19 cellular contexts compared by ENCODE assay signal in the genomic region with DNA sequence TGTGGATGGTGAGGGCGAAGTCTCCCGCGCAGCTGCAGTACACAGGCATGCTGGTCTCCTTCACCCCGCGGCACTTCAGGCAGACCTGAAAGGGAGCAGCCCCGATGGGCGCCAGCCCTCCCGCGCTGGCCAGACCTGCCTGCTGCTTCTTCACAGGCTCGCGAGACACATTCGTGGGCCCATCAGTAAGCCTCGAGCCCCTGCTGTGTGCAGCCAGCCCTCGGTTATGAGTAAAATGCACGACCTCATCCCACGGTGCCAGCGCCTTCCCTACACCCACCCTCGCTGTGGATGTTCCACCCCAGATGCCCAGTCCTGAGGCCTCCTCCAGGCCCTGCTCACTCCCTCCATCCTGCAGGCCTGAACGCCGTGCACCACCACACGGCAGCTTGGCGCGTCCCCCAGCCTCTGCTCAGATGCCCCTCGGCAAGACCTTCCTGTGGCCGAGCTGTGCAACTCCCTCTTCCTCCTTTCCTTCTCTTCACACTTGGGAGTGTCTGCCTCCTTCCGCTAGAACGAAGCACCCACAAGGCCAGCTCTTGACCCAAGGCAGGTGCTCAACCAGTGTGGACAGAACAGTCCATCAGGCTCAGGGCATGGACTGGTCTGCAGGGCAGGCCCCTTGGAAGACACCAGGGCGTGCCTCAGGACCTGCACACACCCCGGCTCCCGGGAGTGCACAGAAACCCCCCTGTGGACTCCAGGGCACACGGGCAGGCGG. TPM values are rescaled to one million over a fixed set of nuclear protein-coding genes. Genes with fewer than 3 reads are reported as not detected.
DNase-seq lines count a peak whose midpoint lies in the region; ATAC-seq and TF ChIP-seq lines count a peak whose summit lies in the region.
"Had no signal": no experiment of that assay in that cellular context is flagged by ENCODE, and none has a peak within 500 bp of the region (broad histone marks: within the 10 kb centered on the region; RNA-seq: fewer than 3 reads in every experiment).

No MANE protein-coding gene starts in this region.

- 91% methylated on average over 23 of the region's 32 CpGs; no CpG with 5 or more reads in 1 of the 2 experiments for WGBS in IMR-90 (ENCODE audit: extremely low coverage in 2 of 2, insufficient read length in 1 of 2), 2 experiments
- 93 to 96% methylated on average over 23 to 32 of the region's 32 CpGs for whole genome bisulfite sequencing in endodermal cell (ENCODE audit: insufficient coverage in 1 of 2, insufficient read length in 1 of 2), 2 experiments
- no CpG with 5 or more reads among the region's 32 CpGs for WGBS in neuronal stem cell (ENCODE audit: extremely low coverage in 2 of 2, insufficient read length in 2 of 2, insufficient replicate concordance in 1 of 2), 2 donors

- H2BK120ac ChIP-seq in IMR-90 (ENCODE audit: low read depth, low read length) = no peak overlapping the region
- no peak overlapping the region for H2BK120ac ChIP-seq in neuronal stem cell (ENCODE audit: low read depth, low read length)

- peaks cover 11% of the 10 kb centered on the region for H3K36me3 ChIP-seq in IMR-90 (ENCODE audit: control insufficient read depth, insufficient read depth, low read length)
- peaks cover 46% of the 10 kb centered on the region for H3K36me3 ChIP-seq in endodermal cell (ENCODE audit: control insufficient read depth, insufficient read depth, low read length)
- H3K36me3 ChIP-seq in neuronal stem cell (replicated peaks in 1 of 2; ENCODE audit: control insufficient read depth in 2 of 2, insufficient read depth in 2 of 2, low read length in 2 of 2) = peaks cover 32 to 67% of the 10 kb centered on the region in 2 donors

- H3K18ac ChIP-seq in IMR-90 (ENCODE audit: low read depth, low read length) = no peak overlapping the region
- no peak overlapping the region for H3K18ac ChIP-seq in neuronal stem cell (ENCODE audit: low read length)

- no peak overlapping the region for H2AK5ac ChIP-seq in IMR-90 (ENCODE audit: low read depth, low read length)
- no peak overlapping the region for H2AK5ac ChIP-seq in neuronal stem cell (ENCODE audit: low read depth, low read length)

- no peak overlapping the region for H2BK15ac ChIP-seq in IMR-90 (ENCODE audit: low read depth, low read length)
- H2BK15ac ChIP-seq in neuronal stem cell (ENCODE audit: low read length) = no peak overlapping the region

- H3K4me3 Mint-ChIP-seq in T-helper 17 cell = no peak overlapping the region
- no peak overlapping the region for H3K4me3 Mint-ChIP-seq in endodermal cell
- no peak overlapping the region for H3K4me3 Mint-ChIP-seq in effector memory CD8-positive, alpha-beta T cell
- no peak overlapping the region for H3K4me3 Mint-ChIP-seq in activated CD4-positive, alpha-beta T cell treated with anti-CD3 and anti-CD28 coated beads, Interleukin-2, amount 10 ng/mL, durations not matched to agents 7 days and 5 days
- H3K4me3 Mint-ChIP-seq: CD14-positive monocyte; CD8-positive, alpha-beta T cell had no signal

- H2AFZ ChIP-seq in IMR-90 (replicated peaks; ENCODE audit: low read length, poor library complexity) = no peak overlapping the region
- H2AFZ ChIP-seq in neuronal stem cell (ENCODE audit: low read length) = no peak overlapping the region

- H4K5ac ChIP-seq in IMR-90 (ENCODE audit: low read depth, low read length) = no peak overlapping the region

- H3K27ac ChIP-seq in IMR-90 (ENCODE audit: insufficient read depth, low read length) (no peak overlapping the region), endodermal cell (ENCODE audit: low read depth, low read length) (no peak overlapping the region), neuronal stem cell (replicated peaks; ENCODE audit: low read length) (no peak overlapping the region)
- H3K27ac ChIP-seq: A549, HL-60 had no signal

- H3K4ac ChIP-seq in IMR-90 (ENCODE audit: low read depth, low read length) (no peak overlapping the region), neuronal stem cell (ENCODE audit: low read length) (no peak overlapping the region)

- H2BK20ac ChIP-seq in IMR-90 (ENCODE audit: low read depth, low read length) = no peak overlapping the region

- TF ChIP-seq CTCF in IMR-90 (conservative IDR thresholded peaks at IDR 0.05; ENCODE audit: low read depth, low read length) (no peak), endodermal cell (conservative IDR thresholded peaks at IDR 0.05) (no peak)

- no peak overlapping the region for H3K9ac ChIP-seq in IMR-90 (ENCODE audit: low read depth, low read length)
- H3K9ac ChIP-seq in endodermal cell (ENCODE audit: extremely low read depth, low read length, poor library complexity, severe bottlenecking) = no peak overlapping the region
- H3K9ac ChIP-seq in neuronal stem cell (ENCODE audit: low read depth, low read length, poor library complexity) = peak overlapping the region; percentile 30

- peak overlapping the region; percentile 55 for H2AK9ac ChIP-seq in IMR-90 (replicated peaks; ENCODE audit: low read depth, low read length, poor library complexity)

- H3K4me1 Mint-ChIP-seq in T-helper 17 cell = peaks cover 15% of the 10 kb centered on the region
- no peaks in the 10 kb centered on the region for H3K4me1 Mint-ChIP-seq in endodermal cell
- peaks cover 4 to 7% of the 10 kb centered on the region in 2 donors for H3K4me1 Mint-ChIP-seq in effector memory CD8-positive, alpha-beta T cell (ENCODE audit: low read depth in 2 of 2)
- H3K4me1 Mint-ChIP-seq in activated CD4-positive, alpha-beta T cell treated with anti-CD3 and anti-CD28 coated beads, Interleukin-2, amount 10 ng/mL, durations not matched to agents 7 days and 5 days = peaks cover 7% of the 10 kb centered on the region
- H3K4me1 Mint-ChIP-seq: CD14-positive monocyte had no signal

- intact Hi-C loops in IMR-90 (cut with micrococcal nuclease) = no loop called here

- BruUV-seq in IMR-90 (replicated peaks; lab: Mats Ljungman, UMichigan) = no TSS peak

- H3K23ac ChIP-seq in IMR-90 (ENCODE audit: low read depth, low read length) (no peak overlapping the region), neuronal stem cell (ENCODE audit: low read depth, low read length, poor library complexity) (no peak overlapping the region)

- peaks cover 12% of the 10 kb centered on the region for H3K4me1 ChIP-seq in IMR-90 (ENCODE audit: control insufficient read depth, insufficient read depth, low read length)
- H3K4me1 ChIP-seq in endodermal cell (ENCODE audit: control insufficient read depth, insufficient read depth, low read length) = no peaks in the 10 kb centered on the region
- H3K4me1 ChIP-seq in neuronal stem cell (ENCODE audit: control insufficient read depth in 2 of 2, insufficient read depth in 1 of 2, low read depth in 1 of 2, low read length in 2 of 2) = peaks cover 5 to 6% of the 10 kb centered on the region in 2 donors
- H3K4me1 ChIP-seq: A549 had no signal

- in situ Hi-C loops in IMR-90 (cut with MboI; ENCODE audit: low sequenced_read_pairs) = no loop called here

- peaks cover 7% of the 10 kb centered on the region; the same call in 1 of the 2 replicates for H3K9me1 ChIP-seq in IMR-90 (ENCODE audit: insufficient read depth, low read length)

- no peak overlapping the region for H3K14ac ChIP-seq in IMR-90 (replicated peaks; ENCODE audit: low read depth, low read length)
- H3K14ac ChIP-seq in neuronal stem cell (ENCODE audit: low read length) = no peak overlapping the region

- no peak overlapping the region for H3K56ac ChIP-seq in IMR-90 (ENCODE audit: extremely low read depth, insufficient read depth, low read length)

- no peak for TF ChIP-seq RAD21 in IMR-90 (IDR thresholded peaks at IDR 0.05; ENCODE audit: low read length)

- no peak for ATAC-seq in IMR-90 (ENCODE audit: low read depth)
- no peak for ATAC-seq in T-helper 17 cell
- no peak for ATAC-seq in effector memory CD8-positive, alpha-beta T cell (replicated peaks)
- ATAC-seq in SK-N-SH treated with all-trans-retinoic acid at 6 μM for 48 hours = no peak
- ATAC-seq: A549; CD8-positive, alpha-beta T cell had no signal

- H2BK12ac ChIP-seq in neuronal stem cell (ENCODE audit: low read length) = no peak overlapping the region

- peaks cover 2% of the 10 kb centered on the region; the same call in 1 of the 2 replicates for H3K27me3 ChIP-seq in IMR-90 (ENCODE audit: control insufficient read depth, insufficient read depth, low read length)
- peaks cover 8% of the 10 kb centered on the region for H3K27me3 ChIP-seq in endodermal cell (ENCODE audit: control insufficient read depth, insufficient read depth, low read length, poor library complexity, severe bottlenecking)
- H3K27me3 ChIP-seq in neuronal stem cell (ENCODE audit: control insufficient read depth in 3 of 3, insufficient read depth in 3 of 3, low read depth in 1 of 3, low read length in 3 of 3) = peaks cover 0 to 11% (median 5%) of the 10 kb centered on the region in 3 experiments

- H3K4me3 ChIP-seq in IMR-90 (ENCODE audit: insufficient read depth, low read depth, low read length) (no peak overlapping the region), endodermal cell (ENCODE audit: low read length) (no peak overlapping the region), neuronal stem cell (ENCODE audit: low read length in 2 of 2) (no peak overlapping the region)
- H3K4me3 ChIP-seq: A549 had no signal

- no peak overlapping the region for H2BK5ac ChIP-seq in IMR-90 (ENCODE audit: low read depth, low read length, poor library complexity, severe bottlenecking)
- no peak overlapping the region for H2BK5ac ChIP-seq in neuronal stem cell (ENCODE audit: low read length)

- H3K9me3 Mint-ChIP-seq in endodermal cell = no peaks in the 10 kb centered on the region
- H3K9me3 Mint-ChIP-seq in effector memory CD8-positive, alpha-beta T cell = no peaks in the 10 kb centered on the region
- no peaks in the 10 kb centered on the region for H3K9me3 Mint-ChIP-seq in activated CD4-positive, alpha-beta T cell treated with anti-CD3 and anti-CD28 coated beads, Interleukin-2, amount 10 ng/mL, durations not matched to agents 7 days and 5 days
- H3K9me3 Mint-ChIP-seq: CD8-positive, alpha-beta T cell had no signal

- H3K9me3 ChIP-seq in IMR-90 (ENCODE audit: control insufficient read depth, insufficient read depth, low read length) = no peaks in the 10 kb centered on the region
- no peaks in the 10 kb centered on the region for H3K9me3 ChIP-seq in T-helper 17 cell (ENCODE audit: control insufficient read depth, low read length, poor library complexity, severe bottlenecking)
- no peaks in the 10 kb centered on the region for H3K9me3 ChIP-seq in endodermal cell (ENCODE audit: control insufficient read depth, low read length)
- H3K9me3 ChIP-seq in neuronal stem cell (replicated peaks in 1 of 2; ENCODE audit: control insufficient read depth in 2 of 2, insufficient read depth in 1 of 2, low read depth in 1 of 2, low read length in 2 of 2) = no peaks in the 10 kb centered on the region
- H3K9me3 ChIP-seq: A549 had no signal

- dilution Hi-C loops in IMR-90 (cut with HindIII; ENCODE audit: low sequenced_read_pairs, unreplicated experiment) = no loop called here

- H3K79me1 ChIP-seq in IMR-90 (ENCODE audit: low read depth in 1 of 2, low read length in 2 of 2) (no peaks in the 10 kb centered on the region; a peak in 1 of 4 replicates), neuronal stem cell (ENCODE audit: low read depth, low read length) (no peaks in the 10 kb centered on the region)

- H4K91ac ChIP-seq in IMR-90 (ENCODE audit: insufficient read depth, low read depth, low read length) (no peak overlapping the region), neuronal stem cell (ENCODE audit: low read depth, low read length, poor library complexity) (no peak overlapping the region)

- no peaks in the 10 kb centered on the region; the same call in 1 of the 2 replicates for H4K20me1 ChIP-seq in IMR-90 (ENCODE audit: insufficient read depth, low read length)

- peaks cover 6% of the 10 kb centered on the region for H3K36me3 Mint-ChIP-seq in T-helper 17 cell (ENCODE audit: low read depth)
- peaks cover 42% of the 10 kb centered on the region for H3K36me3 Mint-ChIP-seq in endodermal cell (ENCODE audit: low read depth)
- no peaks in the 10 kb centered on the region for H3K36me3 Mint-ChIP-seq in effector memory CD8-positive, alpha-beta T cell (ENCODE audit: insufficient read depth)
- H3K36me3 Mint-ChIP-seq in activated CD4-positive, alpha-beta T cell treated with anti-CD3 and anti-CD28 coated beads, Interleukin-2, amount 10 ng/mL, durations not matched to agents 7 days and 5 days (ENCODE audit: low read depth) = peaks cover 22% of the 10 kb centered on the region

- POLR2A ChIA-PET in IMR-90 (lab: Charles Lee; ENCODE audit: unreplicated experiment) = no interaction called here
- POLR2A ChIA-PET in activated CD4-positive, alpha-beta T cell treated with anti-CD3 and anti-CD28 coated beads, Interleukin-2, amount 10 ng/mL, durations not matched to agents 7 days and 5 days (lab: Charles Lee) = no interaction called here

- H3K27ac Mint-ChIP-seq in T-helper 17 cell (peak overlapping the region; percentile 34), endodermal cell (peak overlapping the region; percentile 39)
- peak overlapping the region in 1 of 2 donors; percentile 68 for H3K27ac Mint-ChIP-seq in effector memory CD8-positive, alpha-beta T cell
- no peak overlapping the region for H3K27ac Mint-ChIP-seq in activated CD4-positive, alpha-beta T cell treated with anti-CD3 and anti-CD28 coated beads, Interleukin-2, amount 10 ng/mL, durations not matched to agents 7 days and 5 days
- H3K27ac Mint-ChIP-seq: CD14-positive monocyte; CD8-positive, alpha-beta T cell had no signal

- H3K4me2 ChIP-seq in IMR-90 (ENCODE audit: low read depth, low read length) = no peak overlapping the region
- no peak overlapping the region for H3K4me2 ChIP-seq in neuronal stem cell (ENCODE audit: insufficient read depth, low read length, poor library complexity, severe bottlenecking)
- H3K4me2 ChIP-seq: A549 had no signal

- H3K27me3 Mint-ChIP-seq in T-helper 17 cell (no peaks in the 10 kb centered on the region), endodermal cell (ENCODE audit: insufficient read depth) (peaks cover 12% of the 10 kb centered on the region)
- H3K27me3 Mint-ChIP-seq in effector memory CD8-positive, alpha-beta T cell = no peaks in the 10 kb centered on the region
- H3K27me3 Mint-ChIP-seq in activated CD4-positive, alpha-beta T cell treated with anti-CD3 and anti-CD28 coated beads, Interleukin-2, amount 10 ng/mL, durations not matched to agents 7 days and 5 days = peaks cover 3% of the 10 kb centered on the region

- DNase-seq in IMR-90 (no peak), T-helper 17 cell (no peak), endodermal cell (no peak), neuronal stem cell (ENCODE audit: low spot score) (no peak), NCI-H748 treated with DMSO at 0.1 percent for 48 hours (lab: John Stamatoyannopoulos, UW) (no peak)
- no peak for DNase-seq in effector memory CD8-positive, alpha-beta T cell
- DNase-seq in activated CD4-positive, alpha-beta T cell treated with anti-CD3 and anti-CD28 coated beads, Interleukin-2, amount 10 ng/mL, durations not matched to agents 7 days and 5 days = no peak
- DNase-seq: CD8-positive, alpha-beta T cell; COR-L47; DND-41; GDM1; HCEC 1CT had no signal

- H4K8ac ChIP-seq in IMR-90 (ENCODE audit: low read depth in 2 of 2, low read length in 2 of 2) (no peak overlapping the region), neuronal stem cell (ENCODE audit: low read depth, low read length) (no peak overlapping the region)

- TF ChIP-seq POLR2A in IMR-90 (IDR thresholded peaks at IDR 0.05; ENCODE audit: low read depth, low read length) = no peak

- CTCF ChIA-PET in IMR-90 (lab: Yijun Ruan, JAX) = no interaction called here
- CTCF ChIA-PET in activated CD4-positive, alpha-beta T cell treated with anti-CD3 and anti-CD28 coated beads, Interleukin-2, amount 10 ng/mL, durations not matched to agents 7 days and 5 days (lab: Charles Lee) = interaction anchor here (1.1 kb wide), 1 partner anchor 26 kb away, joined by 3 read pairs; no protein-coding TSS in a partner anchor

RNA-seq across cellular contexts. Expression of a gene that starts 6.5 kb away (rescaled TPM):
- total RNA-seq in IMR-90 (2012; rRNA removed) (not detected in 2 replicates), T-helper 17 cell (not detected), endodermal cell (1 to 10 TPM in 1 of 2 donors, under 1 TPM in 1; 0.97 to 2.8 TPM)
- not detected in 2 replicates for polyA plus RNA-seq in IMR-90 (2012; rRNA removed)
- not detected in 2 replicates for polyA plus RNA-seq in IMR-90 (2012; cell fraction: cytosol; rRNA removed)
- not detected in 2 replicates for polyA plus RNA-seq in IMR-90 (2012; cell fraction: nucleus; rRNA removed; ENCODE audit: low replicate concordance)
- polyA plus RNA-seq in endodermal cell (2013, experiment 1 of 2) = 0.39 TPM
- polyA plus RNA-seq in endodermal cell (2013, experiment 2 of 2) = 0.12 TPM
- polyA plus RNA-seq in neuronal stem cell (2013, experiment 1 of 2) = 0.14 TPM
- polyA plus RNA-seq in neuronal stem cell (2013, experiment 2 of 2) = 0.11 TPM
- total RNA-seq in activated CD4-positive, alpha-beta T cell treated with anti-CD3 and anti-CD28 coated beads, Interleukin-2, amount 10 ng/mL, durations not matched to agents 7 days and 5 days = not detected
- total RNA-seq: CD8-positive, alpha-beta T cell; H4 had no signal
- polyA plus RNA-seq: A549, AG04450, BJ, CD14-positive monocyte had no signal

RNA-seq across cellular contexts. Expression of a gene that starts 14.7 kb away (rescaled TPM):
- total RNA-seq in IMR-90 (2012; rRNA removed) (0.28 TPM in 1 of 2 replicates, not detected in the other), T-helper 17 cell (not detected), endodermal cell (not detected)
- polyA plus RNA-seq in IMR-90 (2012; rRNA removed) = 0.90 and 1.0 TPM in 2 replicates
- 0.25 and 0.70 TPM in 2 replicates for polyA plus RNA-seq in IMR-90 (2012; cell fraction: cytosol; rRNA removed)
- polyA plus RNA-seq in IMR-90 (2012; cell fraction: nucleus; rRNA removed; ENCODE audit: low replicate concordance) = 4.5 and 8.7 TPM in 2 replicates
- polyA plus RNA-seq in endodermal cell (2013, experiment 1 of 2) = 0.36 TPM
- 0.50 TPM for polyA plus RNA-seq in endodermal cell (2013, experiment 2 of 2)
- polyA plus RNA-seq in neuronal stem cell (2013, experiment 1 of 2) = 0.46 TPM
- 0.55 TPM for polyA plus RNA-seq in neuronal stem cell (2013, experiment 2 of 2)
- not detected for total RNA-seq in activated CD4-positive, alpha-beta T cell treated with anti-CD3 and anti-CD28 coated beads, Interleukin-2, amount 10 ng/mL, durations not matched to agents 7 days and 5 days
- total RNA-seq: CD8-positive, alpha-beta T cell; H4 had no signal
- polyA plus RNA-seq: A549, CD14-positive monocyte had no signal
